ENCODE assay signal across 8 cellular contexts in genomic region chr14:36582011-36582873, GRCh38. TPM values are rescaled to one million over a fixed set of nuclear protein-coding genes. Genes with fewer than 3 reads are reported as not detected.
DNase-seq lines count a peak whose midpoint lies in the region; ATAC-seq and TF ChIP-seq lines count a peak whose summit lies in the region.

NKX2-8 (minus strand) TSS chr14:36582614; CDS start chr14:36582389, 225 bp downstream.

- H3K36me3 Mint-ChIP-seq in activated T-helper 2 cell treated with anti-CD3 and anti-CD28 coated beads, Interferon-gamma antibody, Interleukin-2, Interleukin-4, amounts not matched to agents 10 μg/mL and 5 μg/mL and 100 μg/mL, durations not matched to agents 14 hours and 24 hours and 36 hours (ENCODE audit: low read depth), result no peaks in the 10 kb centered on the region

- TF ChIP-seq CTCF in esophagus muscularis mucosa (IDR thresholded peaks at IDR 0.05) (no peak), foreskin keratinocyte (conservative IDR thresholded peaks at IDR 0.05) (no peak), BE2C (IDR thresholded peaks at IDR 0.05; ENCODE audit: low read depth, low read length) (no peak), gastroesophageal sphincter (IDR thresholded peaks at IDR 0.05) (no peak)

- H3K4me1 ChIP-seq in esophagus muscularis mucosa, result peaks cover 24 to 45% (median 33%) of the 10 kb centered on the region in 4 donors
- H3K4me1 ChIP-seq in trophoblast cell (ENCODE audit: control insufficient read depth in 1 of 2, insufficient read depth in 2 of 2, low read length in 2 of 2), result peaks cover 12 to 15% of the 10 kb centered on the region in 2 experiments
- no peaks in the 10 kb centered on the region for H3K4me1 ChIP-seq in foreskin keratinocyte
- no peaks in the 10 kb centered on the region for H3K4me1 ChIP-seq in BE2C
- peaks cover 0 to 43% (median 21%) of the 10 kb centered on the region in 3 donors for H3K4me1 ChIP-seq in gastroesophageal sphincter

- H3K27ac Mint-ChIP-seq in activated T-helper 2 cell treated with anti-CD3 and anti-CD28 coated beads, Interferon-gamma antibody, Interleukin-2, Interleukin-4, amounts not matched to agents 10 μg/mL and 5 μg/mL and 100 μg/mL, durations not matched to agents 14 hours and 24 hours and 36 hours, result no peak within 1 kb of the TSS

- H3K36me3 ChIP-seq in esophagus muscularis mucosa, result no peaks in the 10 kb centered on the region
- no peaks in the 10 kb centered on the region for H3K36me3 ChIP-seq in trophoblast cell (ENCODE audit: control insufficient read depth in 1 of 2, insufficient read depth in 2 of 2, low read length in 2 of 2)
- no peaks in the 10 kb centered on the region for H3K36me3 ChIP-seq in BE2C
- no peaks in the 10 kb centered on the region for H3K36me3 ChIP-seq in gastroesophageal sphincter

- H3K9me3 ChIP-seq in esophagus muscularis mucosa (no peaks in the 10 kb centered on the region), trophoblast cell (ENCODE audit: insufficient read depth, low read depth, low read length) (peaks cover 6% of the 10 kb centered on the region), BE2C (no peaks in the 10 kb centered on the region), gastroesophageal sphincter (no peaks in the 10 kb centered on the region)

- no peaks in the 10 kb centered on the region for H3K79me1 ChIP-seq in trophoblast cell (ENCODE audit: low read length)

- no peak within 1 kb of the TSS for H4K12ac ChIP-seq in trophoblast cell (ENCODE audit: low read depth, low read length)

- intact Hi-C loops in esophagus muscularis mucosa (cut with DNase I), result no loop called here
- intact Hi-C loops in activated T-helper 2 cell treated with anti-CD3 and anti-CD28 coated beads, Interferon-gamma antibody, Interleukin-2, Interleukin-4, amounts not matched to agents 10 μg/mL and 5 μg/mL and 100 μg/mL, durations not matched to agents 14 hours and 24 hours and 36 hours (cut with micrococcal nuclease), result loop anchor here (2.0 to 10.0 kb wide), 4 partner anchors 61 to 1633 kb away; partner anchors contain the start of gene NKX2-1

- no peak within 1 kb of the TSS for H2BK5ac ChIP-seq in trophoblast cell (ENCODE audit: low read depth, low read length, poor library complexity)

- H3K27me3 ChIP-seq in esophagus muscularis mucosa (peaks cover 2 to 98% (median 38%) of the 10 kb centered on the region in 4 donors), trophoblast cell (ENCODE audit: insufficient read depth, low read length) (peaks cover 68% of the 10 kb centered on the region), foreskin keratinocyte (peaks cover 98% of the 10 kb centered on the region), BE2C (peaks cover 77% of the 10 kb centered on the region), gastroesophageal sphincter (peaks cover 99% of the 10 kb centered on the region)

- H2AFZ ChIP-seq in trophoblast cell (ENCODE audit: insufficient read depth, low read length, poor library complexity), result peak within 1 kb of the TSS; percentile 20

- no peak within 1 kb of the TSS for H2AK5ac ChIP-seq in trophoblast cell (ENCODE audit: low read length)

- H3K23ac ChIP-seq in trophoblast cell (ENCODE audit: low read length), result no peak within 1 kb of the TSS

- no peaks in the 10 kb centered on the region for H3K9me3 Mint-ChIP-seq in activated T-helper 2 cell treated with anti-CD3 and anti-CD28 coated beads, Interferon-gamma antibody, Interleukin-2, Interleukin-4, amounts not matched to agents 10 μg/mL and 5 μg/mL and 100 μg/mL, durations not matched to agents 14 hours and 24 hours and 36 hours

- no peaks in the 10 kb centered on the region for H3K79me2 ChIP-seq in trophoblast cell (ENCODE audit: control insufficient read depth, insufficient read depth, low read length, poor library complexity)

- H3K4me3 ChIP-seq in esophagus muscularis mucosa (peak within 1 kb of the TSS; percentile 50 to 54 (median 52)), trophoblast cell (ENCODE audit: low read depth, low read length) (peak within 1 kb of the TSS; percentile 62), BE2C (ENCODE audit: low read depth, low read length) (no peak within 1 kb of the TSS), gastroesophageal sphincter (peak within 1 kb of the TSS in 1 of 2 donors; percentile 52)

- no peak within 1 kb of the TSS for H2BK120ac ChIP-seq in trophoblast cell (ENCODE audit: insufficient read depth, low read length, poor library complexity)

- H3K27me3 Mint-ChIP-seq in activated T-helper 2 cell treated with anti-CD3 and anti-CD28 coated beads, Interferon-gamma antibody, Interleukin-2, Interleukin-4, amounts not matched to agents 10 μg/mL and 5 μg/mL and 100 μg/mL, durations not matched to agents 14 hours and 24 hours and 36 hours (ENCODE audit: low read depth), result peaks cover 68% of the 10 kb centered on the region

- H3K27ac ChIP-seq in esophagus muscularis mucosa (replicated peaks in 1 of 4) (no peak within 1 kb of the TSS), trophoblast cell (ENCODE audit: low read depth, low read length) (no peak within 1 kb of the TSS), foreskin keratinocyte (no peak within 1 kb of the TSS), gastroesophageal sphincter (no peak within 1 kb of the TSS)

- no peak within 1 kb of the TSS for H2BK12ac ChIP-seq in trophoblast cell (ENCODE audit: low read length)

- H3K14ac ChIP-seq in trophoblast cell (ENCODE audit: low read length), result no peak within 1 kb of the TSS

- no peaks in the 10 kb centered on the region for H3K4me1 Mint-ChIP-seq in activated T-helper 2 cell treated with anti-CD3 and anti-CD28 coated beads, Interferon-gamma antibody, Interleukin-2, Interleukin-4, amounts not matched to agents 10 μg/mL and 5 μg/mL and 100 μg/mL, durations not matched to agents 14 hours and 24 hours and 36 hours (ENCODE audit: low read depth)

- H3K4ac ChIP-seq in trophoblast cell (ENCODE audit: low read depth, low read length), result no peak within 1 kb of the TSS

- peak within 1 kb of the TSS; percentile 84 for H3K4me2 ChIP-seq in trophoblast cell (ENCODE audit: low read length)

- TF ChIP-seq EP300 in esophagus muscularis mucosa (IDR thresholded peaks at IDR 0.05) (no peak), gastroesophageal sphincter (IDR thresholded peaks at IDR 0.05) (no peak)

- no peak within 1 kb of the TSS for H4K8ac ChIP-seq in trophoblast cell (ENCODE audit: low read depth, low read length)

- DNase-seq in DMS79 treated with DMSO at 0.1 percent for 48 hours (lab: John Stamatoyannopoulos, UW) (peak; percentile 84), NCI-H1105 treated with DMSO at 0.1 percent for 48 hours (lab: John Stamatoyannopoulos, UW) (peak; percentile 60), esophagus muscularis mucosa (ENCODE audit: extremely low spot score) (no peak), trophoblast cell (no peak), foreskin keratinocyte (no peak), BE2C (no peak)
- no peak for DNase-seq in activated T-helper 2 cell treated with anti-CD3 and anti-CD28 coated beads, Interferon-gamma antibody, Interleukin-2, Interleukin-4, amounts not matched to agents 10 μg/mL and 5 μg/mL and 100 μg/mL, durations not matched to agents 14 hours and 24 hours and 36 hours (ENCODE audit: low spot score)

- H3K4me3 Mint-ChIP-seq in activated T-helper 2 cell treated with anti-CD3 and anti-CD28 coated beads, Interferon-gamma antibody, Interleukin-2, Interleukin-4, amounts not matched to agents 10 μg/mL and 5 μg/mL and 100 μg/mL, durations not matched to agents 14 hours and 24 hours and 36 hours (ENCODE audit: low read depth), result no peak within 1 kb of the TSS

- ATAC-seq in foreskin keratinocyte (no peak), gastroesophageal sphincter (no peak)

- WGBS in esophagus muscularis mucosa, result 5% methylated on average over 10 of the region's 62 CpGs
- WGBS in trophoblast cell (ENCODE audit: extremely low coverage, insufficient coverage, insufficient read length), result no CpG with 5 or more reads among the region's 62 CpGs
- 0% methylated on average over 1 to 2 of the region's 62 CpGs for WGBS in gastroesophageal sphincter (ENCODE audit: low coverage in 1 of 2), 2 donors

- H3K18ac ChIP-seq in trophoblast cell (ENCODE audit: low read length), result no peak within 1 kb of the TSS

- H3K9ac ChIP-seq in trophoblast cell (ENCODE audit: low read length), result no peak within 1 kb of the TSS

- no peak within 1 kb of the TSS for H4K91ac ChIP-seq in trophoblast cell (ENCODE audit: low read depth, low read length)

- no peak for TF ChIP-seq POLR2A in esophagus muscularis mucosa (IDR thresholded peaks at IDR 0.05; ENCODE audit: low read depth)
- no peak for TF ChIP-seq POLR2A in gastroesophageal sphincter (IDR thresholded peaks at IDR 0.05)

RNA-seq across cellular contexts. Expression of gene NKX2-8, which starts in this region (rescaled TPM):
- total RNA-seq in esophagus muscularis mucosa (not detected), foreskin keratinocyte (not detected in 2 replicates), gastroesophageal sphincter (not detected)
- 0.04 and 0.11 TPM in 2 replicates for polyA plus RNA-seq in trophoblast cell (2013)
- not detected in 2 replicates for polyA plus RNA-seq in foreskin keratinocyte
- polyA plus RNA-seq in BE2C (2012; ENCODE audit: insufficient read depth, insufficient read length, low read depth), result not detected
- not detected in 2 replicates for total RNA-seq in activated T-helper 2 cell treated with anti-CD3 and anti-CD28 coated beads, Interferon-gamma antibody, Interleukin-2, Interleukin-4, amounts not matched to agents 10 μg/mL and 5 μg/mL and 100 μg/mL, durations not matched to agents 14 hours and 24 hours and 36 hours

Comparison
In these comparisons a context has a peak if more than half of its experiments do, and no peak if none do; other contexts are left out.
1. DNase-seq: peak in DMS79 treated with DMSO at 0.1 percent for 48 hours (single experiment) and NCI-H1105 treated with DMSO at 0.1 percent for 48 hours (single experiment); none in esophagus muscularis mucosa (single experiment), trophoblast cell (0 of 2), foreskin keratinocyte (0 of 2), BE2C (single experiment) and activated T-helper 2 cell treated with anti-CD3 and anti-CD28 coated beads, Interferon-gamma antibody, Interleukin-2, Interleukin-4, amounts not matched to agents 10 μg/mL and 5 μg/mL and 100 μg/mL, durations not matched to agents 14 hours and 24 hours and 36 hours (single experiment).